In genomic region chr19:17070421-17070820, GRCh38 we compare ENCODE assay signal across 24 cellular contexts. TPM values are rescaled to one million over a fixed set of nuclear protein-coding genes. Genes with fewer than 3 reads are reported as not detected.
DNase-seq lines count a peak whose midpoint lies in the region; ATAC-seq and TF ChIP-seq lines count a peak whose summit lies in the region.
"Had no signal": no experiment of that assay in that cellular context is flagged by ENCODE, and none has a peak within 500 bp of the region (broad histone marks: within the 10 kb centered on the region; RNA-seq: fewer than 3 reads in every experiment).

No MANE protein-coding gene starts in this region.

- POLR2A ChIA-PET in IMR-90 (lab: Charles Lee; ENCODE audit: unreplicated experiment), result no interaction called here

- H3K79me1 ChIP-seq in IMR-90 (ENCODE audit: low read depth in 1 of 2, low read length in 2 of 2), result peaks cover 32 to 65% of the 10 kb centered on the region in 2 experiments

- no peak overlapping the region for H3K18ac ChIP-seq in IMR-90 (ENCODE audit: low read depth, low read length)

- in situ Hi-C loops in IMR-90 (cut with MboI; ENCODE audit: low sequenced_read_pairs), result loop anchor here (5.0 kb wide), 1 partner anchor 217 kb away; no protein-coding TSS in a partner anchor

- no peak overlapping the region for H3K23ac ChIP-seq in IMR-90 (ENCODE audit: low read depth, low read length)

- TF ChIP-seq RAD21 in IMR-90 (IDR thresholded peaks at IDR 0.05; ENCODE audit: low read length), result no peak

- no peaks in the 10 kb centered on the region for H3K27me3 Mint-ChIP-seq in activated T-cell treated with anti-CD3 and anti-CD28 coated beads, Interleukin-2, amount 50 U/mL, for 24 hours
- H3K27me3 Mint-ChIP-seq in activated T-cell treated with anti-CD3 and anti-CD28 coated beads, Interleukin-2, amount 50 U/mL, for 72 hours (ENCODE audit: low read depth), result no peaks in the 10 kb centered on the region
- no peaks in the 10 kb centered on the region for H3K27me3 Mint-ChIP-seq in brain

- TF ChIP-seq CTCF in IMR-90 (conservative IDR thresholded peaks at IDR 0.05; ENCODE audit: low read depth, low read length) (no peak), brain (conservative IDR thresholded peaks at IDR 0.05) (no peak), smooth muscle cell (IDR thresholded peaks at IDR 0.05; ENCODE audit: borderline replicate concordance, insufficient read depth, poor library complexity, severe bottlenecking) (no peak)

- H3F3A ChIP-seq in smooth muscle cell (ENCODE audit: low read depth), result no peaks in the 10 kb centered on the region

- H3K14ac ChIP-seq in IMR-90 (replicated peaks; ENCODE audit: low read depth, low read length), result no peak overlapping the region

- no peak overlapping the region for H2AK5ac ChIP-seq in IMR-90 (ENCODE audit: low read depth, low read length)

- no TSS peak for BruUV-seq in IMR-90 (replicated peaks; lab: Mats Ljungman, UMichigan)

- H3K4me3 Mint-ChIP-seq in activated T-cell treated with anti-CD3 and anti-CD28 coated beads, Interleukin-2, amount 50 U/mL, for 24 hours, result no peak overlapping the region
- H3K4me3 Mint-ChIP-seq in activated T-cell treated with anti-CD3 and anti-CD28 coated beads, Interleukin-2, amount 50 U/mL, for 72 hours, result no peak overlapping the region
- no peak overlapping the region for H3K4me3 Mint-ChIP-seq in brain
- H3K4me3 Mint-ChIP-seq in stimulated activated effector memory CD8-positive, alpha-beta T cell treated with anti-CD3 and anti-CD28 coated beads, Interleukin-12 subunit alpha, Interleukin-12 subunit beta, amount 100 ng/mL, for 72 hours, result no peak overlapping the region
- H3K4me3 Mint-ChIP-seq: natural killer cell had no signal

- peak overlapping the region; percentile 26 for H3K27ac Mint-ChIP-seq in activated T-cell treated with anti-CD3 and anti-CD28 coated beads, Interleukin-2, amount 50 U/mL, for 24 hours
- H3K27ac Mint-ChIP-seq in activated T-cell treated with anti-CD3 and anti-CD28 coated beads, Interleukin-2, amount 50 U/mL, for 72 hours, result no peak overlapping the region
- peak overlapping the region in 3 of 5 experiments; percentile 17 to 82 (median 40) for H3K27ac Mint-ChIP-seq in brain
- peak overlapping the region; percentile 6 for H3K27ac Mint-ChIP-seq in stimulated activated effector memory CD8-positive, alpha-beta T cell treated with anti-CD3 and anti-CD28 coated beads, Interleukin-12 subunit alpha, Interleukin-12 subunit beta, amount 100 ng/mL, for 72 hours
- H3K27ac Mint-ChIP-seq: natural killer cell had no signal

- H2BK15ac ChIP-seq in IMR-90 (ENCODE audit: low read depth, low read length), result no peak overlapping the region

- H2AFZ ChIP-seq in IMR-90 (replicated peaks; ENCODE audit: low read length, poor library complexity) (no peak overlapping the region), smooth muscle cell (ENCODE audit: low read depth) (no peak overlapping the region)

- intact Hi-C loops in IMR-90 (cut with micrococcal nuclease), result no loop called here

- H3K4me3 ChIP-seq in IMR-90 (ENCODE audit: insufficient read depth, low read depth, low read length), result no peak overlapping the region
- H3K4me3 ChIP-seq in smooth muscle cell, result no peak overlapping the region
- H3K4me3 ChIP-seq: ovary, SJSA1, skin epidermis, tibial nerve had no signal

- no peak overlapping the region for H3K4ac ChIP-seq in IMR-90 (ENCODE audit: low read depth, low read length)

- H4K5ac ChIP-seq in IMR-90 (ENCODE audit: low read depth, low read length), result no peak overlapping the region

- H3K9me1 ChIP-seq in IMR-90 (ENCODE audit: insufficient read depth, low read length), result peaks cover 2% of the 10 kb centered on the region; the same call in 1 of the 2 replicates

- dilution Hi-C loops in IMR-90 (cut with HindIII; ENCODE audit: low sequenced_read_pairs, unreplicated experiment), result no loop called here

- H2AK9ac ChIP-seq in IMR-90 (replicated peaks; ENCODE audit: low read depth, low read length, poor library complexity), result peak overlapping the region; percentile 14

- no peak overlapping the region for H2BK120ac ChIP-seq in IMR-90 (ENCODE audit: low read depth, low read length)

- H4K20me1 ChIP-seq in IMR-90 (ENCODE audit: insufficient read depth, low read length) (peaks cover 10% of the 10 kb centered on the region; the same call in 1 of the 2 replicates), smooth muscle cell (ENCODE audit: low read depth) (no peaks in the 10 kb centered on the region)

- no peak overlapping the region for H2BK5ac ChIP-seq in IMR-90 (ENCODE audit: low read depth, low read length, poor library complexity, severe bottlenecking)

- H4K91ac ChIP-seq in IMR-90 (ENCODE audit: insufficient read depth, low read depth, low read length), result no peak overlapping the region

- H3K4me2 ChIP-seq in IMR-90 (ENCODE audit: low read depth, low read length), result no peak overlapping the region
- H3K4me2 ChIP-seq in smooth muscle cell, result no peak overlapping the region
- H3K4me2 ChIP-seq: KMS-11 had no signal

- no peaks in the 10 kb centered on the region for H3K9me3 Mint-ChIP-seq in activated T-cell treated with anti-CD3 and anti-CD28 coated beads, Interleukin-2, amount 50 U/mL, for 24 hours
- no peaks in the 10 kb centered on the region for H3K9me3 Mint-ChIP-seq in activated T-cell treated with anti-CD3 and anti-CD28 coated beads, Interleukin-2, amount 50 U/mL, for 72 hours
- no peaks in the 10 kb centered on the region for H3K9me3 Mint-ChIP-seq in brain
- no peaks in the 10 kb centered on the region for H3K9me3 Mint-ChIP-seq in stimulated activated effector memory CD8-positive, alpha-beta T cell treated with anti-CD3 and anti-CD28 coated beads, Interleukin-12 subunit alpha, Interleukin-12 subunit beta, amount 100 ng/mL, for 72 hours
- H3K9me3 Mint-ChIP-seq: natural killer cell had no signal

- peaks cover 85% of the 10 kb centered on the region for H3K36me3 Mint-ChIP-seq in activated T-cell treated with anti-CD3 and anti-CD28 coated beads, Interleukin-2, amount 50 U/mL, for 24 hours (ENCODE audit: low read depth)
- H3K36me3 Mint-ChIP-seq in activated T-cell treated with anti-CD3 and anti-CD28 coated beads, Interleukin-2, amount 50 U/mL, for 72 hours (ENCODE audit: insufficient read depth in 2 of 2), result peaks cover 9 to 29% of the 10 kb centered on the region in 2 donors
- peaks cover 6% of the 10 kb centered on the region for H3K36me3 Mint-ChIP-seq in brain
- peaks cover 82% of the 10 kb centered on the region for H3K36me3 Mint-ChIP-seq in stimulated activated effector memory CD8-positive, alpha-beta T cell treated with anti-CD3 and anti-CD28 coated beads, Interleukin-12 subunit alpha, Interleukin-12 subunit beta, amount 100 ng/mL, for 72 hours
- H3K36me3 Mint-ChIP-seq: natural killer cell had no signal

- peaks cover 34% of the 10 kb centered on the region for H3K4me1 Mint-ChIP-seq in activated T-cell treated with anti-CD3 and anti-CD28 coated beads, Interleukin-2, amount 50 U/mL, for 24 hours (ENCODE audit: low read depth)
- peaks cover 57% of the 10 kb centered on the region for H3K4me1 Mint-ChIP-seq in activated T-cell treated with anti-CD3 and anti-CD28 coated beads, Interleukin-2, amount 50 U/mL, for 72 hours (ENCODE audit: low read depth)
- H3K4me1 Mint-ChIP-seq in brain, result peaks cover 38% of the 10 kb centered on the region
- peaks cover 56% of the 10 kb centered on the region for H3K4me1 Mint-ChIP-seq in stimulated activated effector memory CD8-positive, alpha-beta T cell treated with anti-CD3 and anti-CD28 coated beads, Interleukin-12 subunit alpha, Interleukin-12 subunit beta, amount 100 ng/mL, for 72 hours

- H3K27ac ChIP-seq in IMR-90 (ENCODE audit: insufficient read depth, low read length) (no peak overlapping the region), smooth muscle cell (ENCODE audit: low read depth) (no peak overlapping the region)
- H3K27ac ChIP-seq: KMS-11, ovary, SJSA1, skin epidermis, tibial nerve had no signal

- 96% methylated on average over 10 of the region's 12 CpGs; no CpG with 5 or more reads in 1 of the 2 experiments for WGBS in IMR-90 (ENCODE audit: extremely low coverage in 2 of 2, insufficient read length in 1 of 2), 2 experiments
- 96% methylated on average over 12 of the region's 12 CpGs for WGBS in smooth muscle cell (ENCODE audit: low lambda C conversion rate)

- H3K36me3 ChIP-seq in IMR-90 (ENCODE audit: control insufficient read depth, insufficient read depth, low read length) (peaks cover 3% of the 10 kb centered on the region; the same call in 1 of the 2 replicates), smooth muscle cell (ENCODE audit: low read depth) (no peaks in the 10 kb centered on the region)
- H3K36me3 ChIP-seq: ovary had no signal

- ATAC-seq in activated T-cell treated with anti-CD3 and anti-CD28 coated beads, Interleukin-2, amount 50 U/mL, for 72 hours (replicated peaks in 1 of 2), result no peak
- ATAC-seq in IMR-90 (ENCODE audit: low read depth), result no peak
- no peak for ATAC-seq in stimulated activated effector memory CD8-positive, alpha-beta T cell treated with anti-CD3 and anti-CD28 coated beads, Interleukin-12 subunit alpha, Interleukin-12 subunit beta, amount 100 ng/mL, for 72 hours
- ATAC-seq: natural killer cell had no signal

- H3K79me2 ChIP-seq in smooth muscle cell (ENCODE audit: low read depth), result peaks cover 13% of the 10 kb centered on the region

- DNase-seq in activated T-cell treated with anti-CD3 and anti-CD28 coated beads, Interleukin-2, amount 50 U/mL, for 24 hours, result no peak
- DNase-seq in activated T-cell treated with anti-CD3 and anti-CD28 coated beads, Interleukin-2, amount 50 U/mL, for 72 hours, result no peak
- no peak for DNase-seq in IMR-90
- no peak for DNase-seq in stimulated activated effector memory CD8-positive, alpha-beta T cell treated with anti-CD3 and anti-CD28 coated beads, Interleukin-12 subunit alpha, Interleukin-12 subunit beta, amount 100 ng/mL, for 72 hours (ENCODE audit: low spot score in 2 of 2)
- no peak for DNase-seq in AML-193 (lab: John Stamatoyannopoulos, UW)
- DNase-seq in AG08395 (ENCODE audit: low spot score), result no peak
- no peak for DNase-seq in smooth muscle cell (lab: John Stamatoyannopoulos, UW; ENCODE audit: unreplicated experiment)
- DNase-seq: activated CD4-positive, CD25-positive, alpha-beta regulatory T cell treated with anti-CD3 and anti-CD28 coated beads, Interleukin-2, amount 50 U/mL, for 72 hours; activated naive CD4-positive, alpha-beta T cell; activated T-cell treated with anti-CD3 and anti-CD28 coated beads, Interleukin-2, amount 50 U/mL, for 1 hour; BE2C; natural killer cell; NCI-H1092; NCI-H187 treated with DMSO at 0.1 percent for 48 hours; NCI-H69; ovary; retina; stimulated activated CD8-positive, alpha-beta memory T cell treated with anti-CD3 and anti-CD28 coated beads, Interleukin-4, amount 100 ng/mL, for 48 hours had no signal

- no peak for TF ChIP-seq POLR2A in IMR-90 (IDR thresholded peaks at IDR 0.05; ENCODE audit: low read depth, low read length)

- no peak overlapping the region for H3K9ac ChIP-seq in IMR-90 (ENCODE audit: low read depth, low read length)
- no peak overlapping the region for H3K9ac ChIP-seq in smooth muscle cell (ENCODE audit: low read depth)
- H3K9ac ChIP-seq: KMS-11 had no signal

- H3K27me3 ChIP-seq in IMR-90 (ENCODE audit: control insufficient read depth, insufficient read depth, low read length) (no peaks in the 10 kb centered on the region), smooth muscle cell (ENCODE audit: low read depth) (no peaks in the 10 kb centered on the region)
- H3K27me3 ChIP-seq: BE2C, ovary, SJSA1, tibial nerve had no signal

- H4K8ac ChIP-seq in IMR-90 (ENCODE audit: low read depth in 2 of 2, low read length in 2 of 2), result no peak overlapping the region

- H3K9me3 ChIP-seq in IMR-90 (ENCODE audit: control insufficient read depth, insufficient read depth, low read length) (no peaks in the 10 kb centered on the region), smooth muscle cell (replicated peaks; ENCODE audit: low read depth) (no peaks in the 10 kb centered on the region)
- H3K9me3 ChIP-seq: BE2C, ovary, SJSA1, tibial nerve had no signal

- H2BK20ac ChIP-seq in IMR-90 (ENCODE audit: low read depth, low read length), result no peak overlapping the region

- peaks cover 8% of the 10 kb centered on the region for H3K4me1 ChIP-seq in IMR-90 (ENCODE audit: control insufficient read depth, insufficient read depth, low read length)
- peaks cover 8% of the 10 kb centered on the region for H3K4me1 ChIP-seq in smooth muscle cell (ENCODE audit: low read depth)
- H3K4me1 ChIP-seq: BE2C had no signal

- CTCF ChIA-PET in IMR-90 (lab: Yijun Ruan, JAX), result interaction anchor here (0.6 kb wide), 1 partner anchor 48 kb away, joined by 3 read pairs; no protein-coding TSS in a partner anchor

- no peak overlapping the region for H3K56ac ChIP-seq in IMR-90 (ENCODE audit: extremely low read depth, insufficient read depth, low read length)

RNA-seq across cellular contexts. Expression of gene HAUS8, which starts 4.8 kb away (rescaled TPM):
- 10 to 100 TPM; 37.3 to 45.6 TPM for total RNA-seq in activated T-cell treated with anti-CD3 and anti-CD28 coated beads, Interleukin-2, amount 50 U/mL, for 72 hours
- total RNA-seq in IMR-90 (2012; rRNA removed) (3.4 and 3.9 TPM in 2 replicates), smooth muscle cell (3.3 and 7.4 TPM in 2 replicates)
- polyA plus RNA-seq in IMR-90 (2012; rRNA removed) (12.8 and 14.2 TPM in 2 replicates), brain (ENCODE audit: insufficient read depth, low read depth, low replicate concordance) (12.7 TPM), smooth muscle cell (6.3 and 8.5 TPM in 2 replicates)
- polyA plus RNA-seq in IMR-90 (2012; cell fraction: cytosol; rRNA removed), result 5.6 and 11.0 TPM in 2 replicates
- 9.8 and 12.0 TPM in 2 replicates for polyA plus RNA-seq in IMR-90 (2012; cell fraction: nucleus; rRNA removed; ENCODE audit: low replicate concordance)

RNA-seq across cellular contexts. Expression of gene MYO9B, which starts 5.2 kb away (rescaled TPM):
- total RNA-seq in activated T-cell treated with anti-CD3 and anti-CD28 coated beads, Interleukin-2, amount 50 U/mL, for 72 hours, result 100 to 1,000 TPM; 106 to 135 TPM
- total RNA-seq in IMR-90 (2012; rRNA removed), result 59.7 and 61.8 TPM in 2 replicates
- 77.8 and 91.3 TPM in 2 replicates for polyA plus RNA-seq in IMR-90 (2012; rRNA removed)
- 40.1 and 51.5 TPM in 2 replicates for polyA plus RNA-seq in IMR-90 (2012; cell fraction: cytosol; rRNA removed)
- polyA plus RNA-seq in IMR-90 (2012; cell fraction: nucleus; rRNA removed; ENCODE audit: low replicate concordance), result 248 and 366 TPM in 2 replicates
- polyA plus RNA-seq in brain (ENCODE audit: insufficient read depth, low read depth, low replicate concordance), result 41.2 TPM
- 44.6 and 48.7 TPM in 2 replicates for total RNA-seq in smooth muscle cell
- polyA plus RNA-seq in smooth muscle cell, result 46.6 and 49.4 TPM in 2 replicates

RNA-seq across cellular contexts. Expression of gene CPAMD8, which starts 43.8 kb away (rescaled TPM):
- under 1 TPM; 0.28 to 0.43 TPM for total RNA-seq in activated T-cell treated with anti-CD3 and anti-CD28 coated beads, Interleukin-2, amount 50 U/mL, for 72 hours
- 0.28 and 0.36 TPM in 2 replicates for total RNA-seq in IMR-90 (2012; rRNA removed)
- 0.63 and 0.79 TPM in 2 replicates for polyA plus RNA-seq in IMR-90 (2012; rRNA removed)
- 0.96 and 1.3 TPM in 2 replicates for polyA plus RNA-seq in IMR-90 (2012; cell fraction: cytosol; rRNA removed)
- 2.5 and 4.3 TPM in 2 replicates for polyA plus RNA-seq in IMR-90 (2012; cell fraction: nucleus; rRNA removed; ENCODE audit: low replicate concordance)
- polyA plus RNA-seq in brain (ENCODE audit: insufficient read depth, low read depth, low replicate concordance), result 4.1 TPM
- 0.81 and 2.6 TPM in 2 replicates for total RNA-seq in smooth muscle cell
- 6.9 and 9.4 TPM in 2 replicates for polyA plus RNA-seq in smooth muscle cell
- total RNA-seq: Daoy had no signal
